Comparison of ENCODE assay signal across 21 cellular contexts in the genomic region with DNA sequence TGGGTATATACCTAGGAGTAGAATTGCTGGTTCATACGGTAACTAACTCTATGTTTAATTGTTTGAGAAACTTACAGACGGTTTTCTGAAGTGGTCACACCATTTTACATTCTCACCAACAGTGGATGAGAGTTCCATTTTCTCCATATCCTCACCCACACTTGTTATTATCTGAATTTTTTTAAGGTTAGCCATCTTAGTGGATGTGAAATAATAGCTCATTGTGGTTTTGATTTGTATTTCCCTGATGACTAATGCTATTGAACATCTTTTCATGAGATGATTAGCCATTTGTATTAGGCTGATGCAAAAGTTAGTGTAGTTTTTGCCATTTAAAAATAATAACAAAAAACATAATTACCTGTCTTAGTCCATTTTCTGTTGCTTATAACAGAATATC. TPM values are rescaled to one million over a fixed set of nuclear protein-coding genes. Genes with fewer than 3 reads are reported as not detected.
"Had no signal": no experiment of that assay in that cellular context is flagged by ENCODE, and none has a peak within 500 bp of the region (broad histone marks: within the 10 kb centered on the region; RNA-seq: fewer than 3 reads in every experiment).

No MANE protein-coding gene starts in this region.

- DNase-seq: activated CD8-positive, alpha-beta memory T cell treated with anti-CD3 and anti-CD28 coated beads, Interleukin-2, amount 50 U/mL, for 4 hours; activated naive CD4-positive, alpha-beta T cell; activated naive CD8-positive, alpha-beta T cell treated with anti-CD3 and anti-CD28 coated beads for 36 hours; activated T-cell treated with anti-CD3 and anti-CD28 coated beads, Interleukin-2, amount 50 U/mL, for 24 hours; cerebellar nuclear complex; foreskin melanocyte; kidney glomerular epithelial cell; left ventricle myocardium inferior; midbrain; natural killer cell; sigmoid colon; stimulated activated CD4-positive, alpha-beta T cell treated with anti-CD3 and anti-CD28 coated beads, Interleukin-4, amount 100 ng/mL, for 24 hours; stimulated activated naive CD8-positive, alpha-beta T cell treated with anti-CD3 and anti-CD28 coated beads, Interleukin-15, Interleukin-2, amounts not matched to agents 100 U/mL and 50 U/mL, for 24 hours; substantia nigra; T1000; tibial artery had no signal

- H3K9me3 ChIP-seq: left ventricle myocardium inferior, sigmoid colon, tibial artery had no signal

- H3K27ac ChIP-seq: coronary artery, left ventricle myocardium inferior, sigmoid colon, tibial artery had no signal

- H3K4me3 ChIP-seq: coronary artery, left ventricle myocardium inferior, sigmoid colon, tibial artery had no signal

- H3K4me1 ChIP-seq: left ventricle myocardium inferior, sigmoid colon, tibial artery had no signal

- ATAC-seq: natural killer cell; stimulated activated naive CD8-positive, alpha-beta T cell treated with anti-CD3 and anti-CD28 coated beads, Interleukin-15, Interleukin-2, amounts not matched to agents 100 U/mL and 50 U/mL, for 24 hours; WTC11 had no signal

- H3K36me3 ChIP-seq: left ventricle myocardium inferior, sigmoid colon, tibial artery had no signal

- H3K27me3 ChIP-seq: sigmoid colon, tibial artery had no signal

RNA-seq across cellular contexts. Expression of a gene that starts 18.6 kb away (rescaled TPM):
- total RNA-seq: activated naive CD8-positive, alpha-beta T cell treated with anti-CD3 and anti-CD28 coated beads for 36 hours; activated T-helper 2 cell treated with anti-CD3 and anti-CD28 coated beads, Interferon-gamma antibody, Interleukin-2, Interleukin-4, amounts not matched to agents 10 μg/mL and 5 μg/mL and 100 μg/mL, durations not matched to agents 14 hours and 24 hours and 36 hours; lung microvascular endothelial cell; renal cortical epithelial cell; WTC11 had no signal
